Comparison of ENCODE assay signal across 8 cellular contexts in genomic region chrX:24693453-24694202, GRCh38. TPM values are rescaled to one million over a fixed set of nuclear protein-coding genes. Genes with fewer than 3 reads are reported as not detected.
DNase-seq lines count a peak whose midpoint lies in the region; ATAC-seq, FAIRE-seq and TF ChIP-seq lines count a peak whose summit lies in the region.

A gene with protein sequence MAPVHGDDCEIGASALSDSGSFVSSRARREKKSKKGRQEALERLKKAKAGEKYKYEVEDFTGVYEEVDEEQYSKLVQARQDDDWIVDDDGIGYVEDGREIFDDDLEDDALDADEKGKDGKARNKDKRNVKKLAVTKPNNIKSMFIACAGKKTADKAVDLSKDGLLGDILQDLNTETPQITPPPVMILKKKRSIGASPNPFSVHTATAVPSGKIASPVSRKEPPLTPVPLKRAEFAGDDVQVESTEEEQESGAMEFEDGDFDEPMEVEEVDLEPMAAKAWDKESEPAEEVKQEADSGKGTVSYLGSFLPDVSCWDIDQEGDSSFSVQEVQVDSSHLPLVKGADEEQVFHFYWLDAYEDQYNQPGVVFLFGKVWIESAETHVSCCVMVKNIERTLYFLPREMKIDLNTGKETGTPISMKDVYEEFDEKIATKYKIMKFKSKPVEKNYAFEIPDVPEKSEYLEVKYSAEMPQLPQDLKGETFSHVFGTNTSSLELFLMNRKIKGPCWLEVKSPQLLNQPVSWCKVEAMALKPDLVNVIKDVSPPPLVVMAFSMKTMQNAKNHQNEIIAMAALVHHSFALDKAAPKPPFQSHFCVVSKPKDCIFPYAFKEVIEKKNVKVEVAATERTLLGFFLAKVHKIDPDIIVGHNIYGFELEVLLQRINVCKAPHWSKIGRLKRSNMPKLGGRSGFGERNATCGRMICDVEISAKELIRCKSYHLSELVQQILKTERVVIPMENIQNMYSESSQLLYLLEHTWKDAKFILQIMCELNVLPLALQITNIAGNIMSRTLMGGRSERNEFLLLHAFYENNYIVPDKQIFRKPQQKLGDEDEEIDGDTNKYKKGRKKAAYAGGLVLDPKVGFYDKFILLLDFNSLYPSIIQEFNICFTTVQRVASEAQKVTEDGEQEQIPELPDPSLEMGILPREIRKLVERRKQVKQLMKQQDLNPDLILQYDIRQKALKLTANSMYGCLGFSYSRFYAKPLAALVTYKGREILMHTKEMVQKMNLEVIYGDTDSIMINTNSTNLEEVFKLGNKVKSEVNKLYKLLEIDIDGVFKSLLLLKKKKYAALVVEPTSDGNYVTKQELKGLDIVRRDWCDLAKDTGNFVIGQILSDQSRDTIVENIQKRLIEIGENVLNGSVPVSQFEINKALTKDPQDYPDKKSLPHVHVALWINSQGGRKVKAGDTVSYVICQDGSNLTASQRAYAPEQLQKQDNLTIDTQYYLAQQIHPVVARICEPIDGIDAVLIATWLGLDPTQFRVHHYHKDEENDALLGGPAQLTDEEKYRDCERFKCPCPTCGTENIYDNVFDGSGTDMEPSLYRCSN (N-terminal part only) (plus strand): TSS chrX:24693918. CDS start chrX:24693962, 44 bp downstream.

- H3K79me1 ChIP-seq in mesendoderm (ENCODE audit: low read length), result no peaks in the 10 kb centered on the region

- H3K9me3 ChIP-seq in NT2/D1 (ENCODE audit: insufficient read depth, low read length), result no peaks in the 10 kb centered on the region
- no peaks in the 10 kb centered on the region for H3K9me3 ChIP-seq in endodermal cell (ENCODE audit: control insufficient read depth, low read length)

- DNase-seq in Caki2 (ENCODE audit: low read depth), result peak; percentile 97
- DNase-seq in HTR-8/SVneo (ENCODE audit: insufficient read length, low spot score), result peak; percentile 85
- DNase-seq in NT2/D1 (ENCODE audit: low read depth, low spot score), result peak; percentile 96
- peak; percentile 39 for DNase-seq in activated CD8-positive, alpha-beta memory T cell treated with anti-CD3 and anti-CD28 coated beads, Interleukin-2, amount 50 U/mL, for 24 hours (ENCODE audit: extremely low read depth)
- peak; percentile 100 for DNase-seq in endodermal cell
- DNase-seq in mesendoderm, result peak; percentile 98
- DNase-seq in stimulated activated CD8-positive, alpha-beta memory T cell treated with anti-CD3 and anti-CD28 coated beads, Interleukin-12 subunit alpha, Interleukin-12 subunit beta, amount 100 ng/mL, for 4 hours (ENCODE audit: low read depth), result peak; percentile 50

- H3K79me2 ChIP-seq in mesendoderm (ENCODE audit: control insufficient read depth, insufficient read depth, low read length), result peaks cover 32% of the 10 kb centered on the region

- FAIRE-seq in HTR-8/SVneo (lab: Jason Lieb, UNC), result peak; percentile 89

- H3K9ac ChIP-seq in NT2/D1 (ENCODE audit: insufficient read length, low read depth) (peak within 1 kb of the TSS; percentile 90), endodermal cell (ENCODE audit: extremely low read depth, low read length, poor library complexity, severe bottlenecking) (peak within 1 kb of the TSS; percentile 86), mesendoderm (ENCODE audit: low read length) (peak within 1 kb of the TSS; percentile 74)

- H3K27me3 ChIP-seq in NT2/D1 (ENCODE audit: insufficient read depth, insufficient read length) (no peaks in the 10 kb centered on the region), endodermal cell (ENCODE audit: control insufficient read depth, insufficient read depth, low read length, poor library complexity, severe bottlenecking) (no peaks in the 10 kb centered on the region), mesendoderm (ENCODE audit: insufficient read depth, low read length, poor library complexity) (no peaks in the 10 kb centered on the region)

- no peak within 1 kb of the TSS for H2BK120ac ChIP-seq in mesendoderm (ENCODE audit: low read depth, low read length)

- no peak within 1 kb of the TSS for H2BK5ac ChIP-seq in mesendoderm (ENCODE audit: low read length)

- H3K4ac ChIP-seq in mesendoderm (ENCODE audit: low read depth, low read length), result no peak within 1 kb of the TSS

- in situ Hi-C loops in Caki2 (cut with HindIII; ENCODE audit: low pct_unique_long_range_greater_than_20kb, low sequenced_read_pairs), result no loop called here

- H3K4me2 ChIP-seq in mesendoderm (ENCODE audit: low read length), result peak within 1 kb of the TSS; percentile 20

- peak within 1 kb of the TSS; percentile 72 for H3K18ac ChIP-seq in mesendoderm (ENCODE audit: low read length)

- H3K9me3 Mint-ChIP-seq in endodermal cell, result peaks cover 2% of the 10 kb centered on the region

- 0% methylated on average over 64 of the region's 70 CpGs; no CpG with 5 or more reads in 1 of the 2 experiments for WGBS in endodermal cell (ENCODE audit: insufficient coverage in 1 of 2, insufficient read length in 1 of 2), 2 experiments
- no CpG with 5 or more reads among the region's 70 CpGs for WGBS in mesendoderm (ENCODE audit: extremely low coverage, insufficient coverage, low lambda C conversion rate)

- peaks cover 25% of the 10 kb centered on the region for H3K36me3 ChIP-seq in NT2/D1 (ENCODE audit: insufficient read depth, insufficient read length, low read length)
- H3K36me3 ChIP-seq in endodermal cell (ENCODE audit: control insufficient read depth, insufficient read depth, low read length), result no peaks in the 10 kb centered on the region
- no peaks in the 10 kb centered on the region for H3K36me3 ChIP-seq in mesendoderm (ENCODE audit: control insufficient read depth, insufficient read depth, low read length)

- ATAC-seq in GM21381 (IDR thresholded peaks at IDR 0.05; ENCODE audit: unreplicated experiment), result peak; percentile 98

- H3K27ac Mint-ChIP-seq in endodermal cell, result peak within 1 kb of the TSS; percentile 99

- H3K4me1 ChIP-seq in NT2/D1 (ENCODE audit: insufficient read depth, insufficient read length) (no peaks in the 10 kb centered on the region), endodermal cell (ENCODE audit: control insufficient read depth, insufficient read depth, low read length) (no peaks in the 10 kb centered on the region), mesendoderm (ENCODE audit: control insufficient read depth, low read depth, low read length) (no peaks in the 10 kb centered on the region)

- H3K23ac ChIP-seq in mesendoderm (ENCODE audit: low read length), result no peak within 1 kb of the TSS

- no peak within 1 kb of the TSS for H2BK15ac ChIP-seq in mesendoderm (replicated peaks; ENCODE audit: low read depth)

- peaks cover 21% of the 10 kb centered on the region for H3K4me1 Mint-ChIP-seq in endodermal cell

- H3K56ac ChIP-seq in mesendoderm (ENCODE audit: low read length), result peak within 1 kb of the TSS; percentile 78

- H4K8ac ChIP-seq in mesendoderm (ENCODE audit: low read depth, low read length), result no peak within 1 kb of the TSS

- H2AK5ac ChIP-seq in mesendoderm (ENCODE audit: low read length), result no peak within 1 kb of the TSS

- H3K36me3 Mint-ChIP-seq in endodermal cell (ENCODE audit: low read depth), result peaks cover 4% of the 10 kb centered on the region

- no peaks in the 10 kb centered on the region for H3K27me3 Mint-ChIP-seq in endodermal cell (ENCODE audit: insufficient read depth)

- peak within 1 kb of the TSS; percentile 95 for H3K4me3 Mint-ChIP-seq in endodermal cell

- TF ChIP-seq CTCF in endodermal cell (conservative IDR thresholded peaks at IDR 0.05), result peak; percentile 16

- peak within 1 kb of the TSS; percentile 84 for H3K4me3 ChIP-seq in NT2/D1 (ENCODE audit: insufficient read length, low read depth)
- H3K4me3 ChIP-seq in endodermal cell (ENCODE audit: low read length), result peak within 1 kb of the TSS; percentile 93
- peak within 1 kb of the TSS; percentile 83 for H3K4me3 ChIP-seq in mesendoderm (ENCODE audit: low read length)

- H3K27ac ChIP-seq in endodermal cell (ENCODE audit: low read depth, low read length), result peak within 1 kb of the TSS; percentile 49
- H3K27ac ChIP-seq in mesendoderm (ENCODE audit: low read depth, low read length), result no peak within 1 kb of the TSS

- no peak within 1 kb of the TSS for H4K5ac ChIP-seq in mesendoderm (ENCODE audit: low read length)

RNA-seq across cellular contexts. Expression of the gene that starts here (rescaled TPM):
- 5.0 and 13.6 TPM in 2 replicates for total RNA-seq in Caki2 (2014; rRNA removed; shearing (Covaris generic); ENCODE audit: low replicate concordance)
- total RNA-seq in endodermal cell, result 10 to 100 TPM; 24.4 to 53.6 TPM
- polyA plus RNA-seq in endodermal cell (2013, experiment 1 of 2), result 17.1 TPM
- 18.3 TPM for polyA plus RNA-seq in endodermal cell (2013, experiment 2 of 2)
- polyA plus RNA-seq in mesendoderm (2013, experiment 1 of 2), result 15.3 TPM
- polyA plus RNA-seq in mesendoderm (2013, experiment 2 of 2), result 15.7 TPM

Comparison
In these comparisons a context has a peak if more than half of its experiments do, and no peak if none do; other contexts are left out.
1. DNase-seq: peak in every context shown above with its lines; median percentile 100 in endodermal cell; 98 in mesendoderm; 97 in Caki2; 96 in NT2/D1; 85 in HTR-8/SVneo; 50 in stimulated activated CD8-positive, alpha-beta memory T cell treated with anti-CD3 and anti-CD28 coated beads, Interleukin-12 subunit alpha, Interleukin-12 subunit beta, amount 100 ng/mL, for 4 hours; 39 in activated CD8-positive, alpha-beta memory T cell treated with anti-CD3 and anti-CD28 coated beads, Interleukin-2, amount 50 U/mL, for 24 hours.